Comparison of ENCODE assay signal across 23 cellular contexts in genomic region chr11:3684787-3685186, GRCh38. TPM values are rescaled to one million over a fixed set of nuclear protein-coding genes. Genes with fewer than 3 reads are reported as not detected.
DNase-seq lines count a peak whose midpoint lies in the region; ATAC-seq and TF ChIP-seq lines count a peak whose summit lies in the region.
"Had no signal": no experiment of that assay in that cellular context is flagged by ENCODE, and none has a peak within 500 bp of the region (broad histone marks: within the 10 kb centered on the region; RNA-seq: fewer than 3 reads in every experiment).

No MANE protein-coding gene starts in this region.

- no peak for TF ChIP-seq CTCF in mammary epithelial cell (conservative IDR thresholded peaks at IDR 0.05 in 1 of 2, IDR thresholded peaks at IDR 0.05 in 1 of 2; ENCODE audit: extremely low read depth in 1 of 2, insufficient read depth in 1 of 2, low read depth in 1 of 2, low read length in 2 of 2)
- TF ChIP-seq CTCF in MCF 10A (IDR thresholded peaks at IDR 0.05; ENCODE audit: unreplicated experiment), result no peak
- no peak for TF ChIP-seq CTCF in HEK293 (tag by site-specific recombination; IDR thresholded peaks at IDR 0.05)
- no peak for TF ChIP-seq CTCF in gastrocnemius medialis (IDR thresholded peaks at IDR 0.05 in 4 of 5, conservative IDR thresholded peaks at IDR 0.05 in 1 of 5)

- H3K27ac Mint-ChIP-seq in MCF 10A (ENCODE audit: low read depth, unreplicated experiment), result no peak overlapping the region
- no peak overlapping the region for H3K27ac Mint-ChIP-seq in activated CD8-positive, alpha-beta T cell treated with anti-CD3 and anti-CD28 coated beads, Interleukin-2, amount 10 ng/mL, durations not matched to agents 7 days and 5 days
- H3K27ac Mint-ChIP-seq: CD8-positive, alpha-beta memory T cell had no signal

- CTCF ChIA-PET in mammary epithelial cell (lab: Charles Lee; ENCODE audit: low non-redundant PET) (no interaction called here), MCF 10A (lab: Yijun Ruan, JAX) (interaction anchor here (0.6 kb wide), 2 partner anchors 29 to 100 kb away, joined by 3 to 5 read pairs; no protein-coding TSS in a partner anchor), HEK293 (lab: Yijun Ruan, JAX) (no interaction called here)
- CTCF ChIA-PET in activated CD8-positive, alpha-beta T cell treated with anti-CD3 and anti-CD28 coated beads, Interleukin-2, amount 10 ng/mL, durations not matched to agents 7 days and 5 days (lab: Charles Lee), result interaction anchor here (1.1 to 2.9 kb wide), 2 partner anchors 10 to 124 kb away, joined by 4 to 15 read pairs; partner anchors contain the start of gene PGAP2

- BruUV-seq in mammary epithelial cell (replicated peaks; lab: Mats Ljungman, UMichigan) (TSS peak; percentile 22), MCF 10A (replicated peaks; lab: Mats Ljungman, UMichigan) (no TSS peak)

- H4K20me1 ChIP-seq in mammary epithelial cell (ENCODE audit: insufficient read depth, low read length), result no peaks in the 10 kb centered on the region

- no peak overlapping the region for H3K4me2 ChIP-seq in mammary epithelial cell (ENCODE audit: insufficient read depth, low read depth, low read length)
- H3K4me2 ChIP-seq: KMS-11 had no signal

- H3K4me1 ChIP-seq in mammary epithelial cell (ENCODE audit: insufficient read depth, low read length), result no peaks in the 10 kb centered on the region
- H3K4me1 ChIP-seq in HEK293 (ENCODE audit: control insufficient read depth, insufficient read depth, low read length), result no peaks in the 10 kb centered on the region
- peaks cover 19 to 24% of the 10 kb centered on the region in 2 donors for H3K4me1 ChIP-seq in gastrocnemius medialis

- peaks cover 94% of the 10 kb centered on the region for H3K36me3 Mint-ChIP-seq in MCF 10A (ENCODE audit: insufficient read depth, unreplicated experiment)
- H3K36me3 Mint-ChIP-seq in activated CD8-positive, alpha-beta T cell treated with anti-CD3 and anti-CD28 coated beads, Interleukin-2, amount 10 ng/mL, durations not matched to agents 7 days and 5 days (ENCODE audit: low read depth), result peaks cover 67% of the 10 kb centered on the region

- dilution Hi-C loops in mammary epithelial cell (cut with HindIII; ENCODE audit: low sequenced_read_pairs), result no loop called here

- no peaks in the 10 kb centered on the region for H3K9me3 Mint-ChIP-seq in MCF 10A (ENCODE audit: unreplicated experiment)
- H3K9me3 Mint-ChIP-seq in activated CD8-positive, alpha-beta T cell treated with anti-CD3 and anti-CD28 coated beads, Interleukin-2, amount 10 ng/mL, durations not matched to agents 7 days and 5 days (ENCODE audit: insufficient read depth), result no peaks in the 10 kb centered on the region
- H3K9me3 Mint-ChIP-seq: CD8-positive, alpha-beta memory T cell had no signal

- no peak for DNase-seq in mammary epithelial cell
- no peak for DNase-seq in MCF 10A (ENCODE audit: unreplicated experiment)
- peak; percentile 34 to 63 for DNase-seq in erythroblast (lab: John Stamatoyannopoulos, UW)
- DNase-seq in gastrocnemius medialis, result no peak
- DNase-seq in activated CD8-positive, alpha-beta T cell treated with anti-CD3 and anti-CD28 coated beads, Interleukin-2, amount 10 ng/mL, durations not matched to agents 7 days and 5 days, result no peak
- DNase-seq: 8988T; AML-193; C1 segment of cervical spinal cord; CD8-positive, alpha-beta memory T cell; NCI-H1105; NCI-H146; NCI-H2029; NCI-H2227 treated with DMSO at 0.1 percent for 48 hours; NCI-H510A treated with DMSO at 0.1 percent for 48 hours; NCI-H748 treated with DMSO at 0.1 percent for 48 hours had no signal

- ATAC-seq in gastrocnemius medialis (peak; percentile 45 to 55), HG02610 (IDR thresholded peaks at IDR 0.05; ENCODE audit: unreplicated experiment) (no peak), GM21825 (IDR thresholded peaks at IDR 0.05; ENCODE audit: unreplicated experiment) (no peak)
- no peak for ATAC-seq in activated CD8-positive, alpha-beta T cell treated with anti-CD3 and anti-CD28 coated beads, Interleukin-2, amount 10 ng/mL, durations not matched to agents 7 days and 5 days
- ATAC-seq: SK-N-SH treated with all-trans-retinoic acid at 6 μM for 48 hours had no signal

- H2AFZ ChIP-seq in mammary epithelial cell (ENCODE audit: low read depth, low read length), result no peak overlapping the region

- H3K27me3 ChIP-seq in mammary epithelial cell (ENCODE audit: insufficient read depth, low read length) (no peaks in the 10 kb centered on the region), gastrocnemius medialis (no peaks in the 10 kb centered on the region)

- no peak overlapping the region for H3K4me3 Mint-ChIP-seq in MCF 10A (ENCODE audit: unreplicated experiment)
- H3K4me3 Mint-ChIP-seq in activated CD8-positive, alpha-beta T cell treated with anti-CD3 and anti-CD28 coated beads, Interleukin-2, amount 10 ng/mL, durations not matched to agents 7 days and 5 days, result no peak overlapping the region
- H3K4me3 Mint-ChIP-seq: CD8-positive, alpha-beta memory T cell had no signal

- in situ Hi-C loops in mammary epithelial cell (cut with MboI; ENCODE audit: low sequenced_read_pairs in 2 of 2), result no loop called here
- in situ Hi-C loops in gastrocnemius medialis (cut with MboI; ENCODE audit: low sequenced_read_pairs in 4 of 4), result no loop called here

- H3K36me3 ChIP-seq in mammary epithelial cell (ENCODE audit: insufficient read depth, low read length) (peaks cover 68% of the 10 kb centered on the region), HEK293 (ENCODE audit: control insufficient read depth in 2 of 2, insufficient read depth in 1 of 2, low read length in 2 of 2) (peaks cover 8 to 90% of the 10 kb centered on the region in 2 experiments), gastrocnemius medialis (peaks cover 6 to 72% of the 10 kb centered on the region in 2 donors)

- H3K27me3 Mint-ChIP-seq in MCF 10A (ENCODE audit: insufficient read depth, unreplicated experiment), result no peaks in the 10 kb centered on the region
- no peaks in the 10 kb centered on the region for H3K27me3 Mint-ChIP-seq in activated CD8-positive, alpha-beta T cell treated with anti-CD3 and anti-CD28 coated beads, Interleukin-2, amount 10 ng/mL, durations not matched to agents 7 days and 5 days (ENCODE audit: low read depth)
- H3K27me3 Mint-ChIP-seq: CD8-positive, alpha-beta memory T cell had no signal

- no peaks in the 10 kb centered on the region for H3K79me2 ChIP-seq in mammary epithelial cell (ENCODE audit: insufficient read depth, low read length)

- TF ChIP-seq POLR2A in erythroblast (IDR thresholded peaks at IDR 0.05; ENCODE audit: low read length) (no peak), gastrocnemius medialis (IDR thresholded peaks at IDR 0.05) (no peak)

- WGBS in mammary epithelial cell (ENCODE audit: low coverage, missing lambda C conversion rate), result 95% methylated on average over 2 of the region's 2 CpGs

- POLR2A ChIA-PET in MCF 10A (lab: Yijun Ruan, JAX), result interaction anchor here (1.8 kb wide), 1 partner anchor 10 kb away, joined by 6 read pairs; no protein-coding TSS in a partner anchor
- POLR2A ChIA-PET in HEK293 (lab: Yijun Ruan, JAX), result no interaction called here
- POLR2A ChIA-PET in activated CD8-positive, alpha-beta T cell treated with anti-CD3 and anti-CD28 coated beads, Interleukin-2, amount 10 ng/mL, durations not matched to agents 7 days and 5 days (lab: Charles Lee), result no interaction called here

- H3K9ac ChIP-seq in mammary epithelial cell (ENCODE audit: insufficient read depth, low read length), result no peak overlapping the region
- H3K9ac ChIP-seq: KMS-11 had no signal

- no peaks in the 10 kb centered on the region for H3K4me1 Mint-ChIP-seq in MCF 10A (ENCODE audit: insufficient read depth, unreplicated experiment)
- H3K4me1 Mint-ChIP-seq in activated CD8-positive, alpha-beta T cell treated with anti-CD3 and anti-CD28 coated beads, Interleukin-2, amount 10 ng/mL, durations not matched to agents 7 days and 5 days (ENCODE audit: low read depth), result peaks cover 4% of the 10 kb centered on the region

- no peak overlapping the region for H3K27ac ChIP-seq in mammary epithelial cell (ENCODE audit: insufficient read depth, low read depth, low read length)
- no peak overlapping the region for H3K27ac ChIP-seq in HEK293 (ENCODE audit: extremely low read depth, low read depth, low read length)
- H3K27ac ChIP-seq in gastrocnemius medialis, result peak overlapping the region; percentile 70 to 85 (median 70)
- H3K27ac ChIP-seq: KMS-11, RWPE1 had no signal

- H3K9me3 ChIP-seq in mammary epithelial cell (replicated peaks; ENCODE audit: insufficient read depth, low read length) (no peaks in the 10 kb centered on the region), HEK293 (ENCODE audit: control insufficient read depth, insufficient read depth, low read depth, low read length) (no peaks in the 10 kb centered on the region), gastrocnemius medialis (no peaks in the 10 kb centered on the region)

- intact Hi-C loops in mammary epithelial cell (cut with micrococcal nuclease) (no loop called here), MCF 10A (cut with micrococcal nuclease) (no loop called here), gastrocnemius medialis (cut with DNase I; ENCODE audit: low total_unique reads) (no loop called here)

- H3K4me3 ChIP-seq in mammary epithelial cell (replicated peaks in 1 of 3; ENCODE audit: insufficient read depth in 1 of 3, low read depth in 2 of 3, low read length in 3 of 3) (no peak overlapping the region), HEK293 (ENCODE audit: low read depth, low read length) (no peak overlapping the region), gastrocnemius medialis (no peak overlapping the region)

TF ChIP-seq in HEK293, 187 proteins besides CTCF, POLR2A, EP300 and RAD21:
- TF ChIP-seq FEZF1 (tag by site-specific recombination; IDR thresholded peaks at IDR 0.05) (peak; percentile 44), ZBTB1 (tag by site-specific recombination; IDR thresholded peaks at IDR 0.05) (no peak)

RNA-seq across cellular contexts. Expression of gene CHRNA10, which starts 13.6 kb away (rescaled TPM):
- total RNA-seq in mammary epithelial cell (1 to 10 TPM; 1.2 to 2.1 TPM), MCF 10A (2022) (2.3 and 2.5 TPM in 2 replicates), gastrocnemius medialis (1 to 10 TPM in 1 of 4 donors, under 1 TPM in 1, not detected in 2; 0.24 to 3.3 TPM)
- polyA plus RNA-seq in mammary epithelial cell, result 0.40 TPM
- not detected for polyA minus RNA-seq in mammary epithelial cell
- 1 to 10 TPM; 2.6 to 3.0 TPM for total RNA-seq in activated CD8-positive, alpha-beta T cell treated with anti-CD3 and anti-CD28 coated beads, Interleukin-2, amount 10 ng/mL, durations not matched to agents 7 days and 5 days

RNA-seq across cellular contexts. Expression of gene ART1, which starts 39.9 kb away (rescaled TPM):
- total RNA-seq in mammary epithelial cell (not detected), MCF 10A (2022) (not detected in 2 replicates), gastrocnemius medialis (10 to 100 TPM; 23.2 to 94.9 (median 41.7) TPM)
- polyA plus RNA-seq in mammary epithelial cell, result not detected
- not detected for polyA minus RNA-seq in mammary epithelial cell
- total RNA-seq in activated CD8-positive, alpha-beta T cell treated with anti-CD3 and anti-CD28 coated beads, Interleukin-2, amount 10 ng/mL, durations not matched to agents 7 days and 5 days, result not detected
- total RNA-seq: CD8-positive, alpha-beta memory T cell; Daoy; HT-29 had no signal
- polyA plus RNA-seq: CD8-positive, alpha-beta memory T cell had no signal

RNA-seq across cellular contexts. Expression of gene ART5, which starts 43.0 kb away (rescaled TPM):
- total RNA-seq in mammary epithelial cell, result not detected
- polyA plus RNA-seq in mammary epithelial cell, result not detected
- polyA minus RNA-seq in mammary epithelial cell, result not detected
- total RNA-seq in MCF 10A (2022), result not detected in 2 replicates
- 1 to 10 TPM; 1.1 to 8.5 (median 2.2) TPM for total RNA-seq in gastrocnemius medialis
- not detected for total RNA-seq in activated CD8-positive, alpha-beta T cell treated with anti-CD3 and anti-CD28 coated beads, Interleukin-2, amount 10 ng/mL, durations not matched to agents 7 days and 5 days
- total RNA-seq: CD8-positive, alpha-beta memory T cell; HT-29 had no signal
- polyA plus RNA-seq: CD8-positive, alpha-beta memory T cell had no signal

Comparison
In these comparisons a context has a peak if more than half of its experiments do, and no peak if none do; other contexts are left out.
1. CTCF ChIA-PET loops: an anchor here in MCF 10A (0.6 kb wide) and activated CD8-positive, alpha-beta T cell treated with anti-CD3 and anti-CD28 coated beads, Interleukin-2, amount 10 ng/mL, durations not matched to agents 7 days and 5 days (1.1 to 2.9 kb wide); none called in mammary epithelial cell and HEK293.
2. DNase-seq: peak in erythroblast (2 of 2); none in mammary epithelial cell (single experiment), MCF 10A (single experiment), gastrocnemius medialis (0 of 2) and activated CD8-positive, alpha-beta T cell treated with anti-CD3 and anti-CD28 coated beads, Interleukin-2, amount 10 ng/mL, durations not matched to agents 7 days and 5 days (single experiment).
3. H3K27ac ChIP-seq: peak in gastrocnemius medialis (4 of 4); none in mammary epithelial cell (single experiment) and HEK293 (single experiment).
4. ATAC-seq: peak in gastrocnemius medialis (2 of 2); none in HG02610 (single experiment), GM21825 (single experiment) and activated CD8-positive, alpha-beta T cell treated with anti-CD3 and anti-CD28 coated beads, Interleukin-2, amount 10 ng/mL, durations not matched to agents 7 days and 5 days (single experiment).
5. RNA of gene ART1, which starts 39.9 kb away (total RNA-seq): 23.2 to 94.9 TPM in gastrocnemius medialis; not detected in mammary epithelial cell, not detected in MCF 10A and not detected in activated CD8-positive, alpha-beta T cell treated with anti-CD3 and anti-CD28 coated beads, Interleukin-2, amount 10 ng/mL, durations not matched to agents 7 days and 5 days; every median in the first group is over 10 times any median in the second.